ENCODE assay signal across 9 cellular contexts in genomic region chr2:24926602-24927252, GRCh38. TPM values are rescaled to one million over a fixed set of nuclear protein-coding genes. Genes with fewer than 3 reads are reported as not detected.
DNase-seq lines count a peak whose midpoint lies in the region; ATAC-seq and TF ChIP-seq lines count a peak whose summit lies in the region.
"Had no signal": no experiment of that assay in that cellular context is flagged by ENCODE, and none has a peak within 500 bp of the region (broad histone marks: within the 10 kb centered on the region; RNA-seq: fewer than 3 reads in every experiment).

No MANE protein-coding gene starts in this region.

- intact Hi-C loops in activated naive CD4-positive, alpha-beta T cell treated with anti-CD3 and anti-CD28 coated beads for 36 hours (cut with micrococcal nuclease), result loop anchor here (10.0 kb wide), 1 partner anchor 352 kb away; no protein-coding TSS in a partner anchor
- intact Hi-C loops in spleen (cut with DNase I; ENCODE audit: low total_unique reads), result no loop called here

- H3K9me3 ChIP-seq in GM23248 (ENCODE audit: low read depth) (no peaks in the 10 kb centered on the region), spleen (no peaks in the 10 kb centered on the region)

- DNase-seq in GM23248 (peak; percentile 79), hepatic stellate cell (ENCODE audit: low spot score) (peak; percentile 57), spleen (peak; percentile 81), T1000 (lab: John Stamatoyannopoulos, UW) (no peak), NCI-H1092 treated with DMSO at 0.1 percent for 48 hours (lab: John Stamatoyannopoulos, UW) (no peak), glomerular visceral epithelial cell (ENCODE audit: extremely low spot score) (no peak)
- peak; percentile 84 for DNase-seq in activated naive CD4-positive, alpha-beta T cell treated with anti-CD3 and anti-CD28 coated beads for 36 hours

- no peaks in the 10 kb centered on the region for H3K36me3 Mint-ChIP-seq in activated naive CD4-positive, alpha-beta T cell treated with anti-CD3 and anti-CD28 coated beads for 36 hours (ENCODE audit: low read depth)
- H3K36me3 Mint-ChIP-seq: brain had no signal

- TF ChIP-seq POLR2A in spleen (IDR thresholded peaks at IDR 0.05), result no peak

- H3K27me3 ChIP-seq in GM23248 (replicated peaks; ENCODE audit: insufficient read depth), result no peaks in the 10 kb centered on the region
- H3K27me3 ChIP-seq in spleen (replicated peaks in 1 of 7), result peaks cover 0 to 11% (median 0%) of the 10 kb centered on the region in 7 donors

- H3K27ac ChIP-seq in GM23248 (no peak overlapping the region), spleen (peak overlapping the region in 4 of 8 donors; percentile 13 to 67 (median 52))

- peak overlapping the region; percentile 47 for H3K9ac ChIP-seq in GM23248

- H4K20me1 ChIP-seq in GM23248 (ENCODE audit: insufficient read depth), result no peaks in the 10 kb centered on the region

- H3K36me3 ChIP-seq in GM23248 (ENCODE audit: low read depth), result no peaks in the 10 kb centered on the region
- no peaks in the 10 kb centered on the region for H3K36me3 ChIP-seq in spleen

- no peaks in the 10 kb centered on the region for H3K9me2 ChIP-seq in GM23248 (ENCODE audit: insufficient read depth)

- peak overlapping the region; percentile 62 for H3K27ac Mint-ChIP-seq in activated naive CD4-positive, alpha-beta T cell treated with anti-CD3 and anti-CD28 coated beads for 36 hours

- peaks cover 6% of the 10 kb centered on the region for H3K4me1 Mint-ChIP-seq in activated naive CD4-positive, alpha-beta T cell treated with anti-CD3 and anti-CD28 coated beads for 36 hours (ENCODE audit: low read depth)

- H3K4me3 ChIP-seq in GM23248 (peak overlapping the region; percentile 20; the same call in 1 of the 2 replicates), spleen (peak overlapping the region in 5 of 8 donors; percentile 7 to 56 (median 19))

- 9 to 15% methylated on average over 28 to 33 of the region's 33 CpGs for WGBS in GM23248 (ENCODE audit: low coverage in 1 of 2, low lambda C conversion rate in 2 of 2, missing lambda C conversion rate in 2 of 2), 2 experiments
- WGBS in spleen, 5 donors, result 7 to 17% (median 14%) methylated on average over 20 to 33 of the region's 33 CpGs

- no peak for TF ChIP-seq CTCF in spleen (IDR thresholded peaks at IDR 0.05 in 8 of 11, conservative IDR thresholded peaks at IDR 0.05 in 3 of 11)

- no peak for ATAC-seq in GM18873 (IDR thresholded peaks at IDR 0.05; ENCODE audit: low FRiP score, unreplicated experiment)

- no peaks in the 10 kb centered on the region for H3K27me3 Mint-ChIP-seq in activated naive CD4-positive, alpha-beta T cell treated with anti-CD3 and anti-CD28 coated beads for 36 hours (ENCODE audit: low read depth)
- H3K27me3 Mint-ChIP-seq: brain had no signal

- H3F3A ChIP-seq in GM23248 (ENCODE audit: insufficient read depth), result no peaks in the 10 kb centered on the region

- in situ Hi-C loops in GM23248 (cut with MboI), result no loop called here

- no peaks in the 10 kb centered on the region for H3K9me3 Mint-ChIP-seq in activated naive CD4-positive, alpha-beta T cell treated with anti-CD3 and anti-CD28 coated beads for 36 hours

- no peaks in the 10 kb centered on the region for H3K79me2 ChIP-seq in GM23248 (ENCODE audit: insufficient read depth)

- H3K4me1 ChIP-seq in GM23248 (ENCODE audit: insufficient read depth), result 0 out of 2 replicates have a peak, but pooled peaks cover 12% of the 10 kb centered on the region
- H3K4me1 ChIP-seq in spleen, result peaks cover 0 to 21% (median 14%) of the 10 kb centered on the region in 6 donors

- H3K4me3 Mint-ChIP-seq in activated naive CD4-positive, alpha-beta T cell treated with anti-CD3 and anti-CD28 coated beads for 36 hours, result no peak overlapping the region

- peak overlapping the region; percentile 89 for H2AFZ ChIP-seq in GM23248

- CTCF ChIA-PET in activated naive CD4-positive, alpha-beta T cell treated with anti-CD3 and anti-CD28 coated beads for 36 hours (lab: Charles Lee), result interaction anchor here (0.6 to 0.7 kb wide), 2 partner anchors 99 to 105 kb away, joined by 3 read pairs; no protein-coding TSS in a partner anchor

- H3K4me2 ChIP-seq in GM23248 (ENCODE audit: unreplicated experiment), result peak overlapping the region; percentile 58

RNA-seq across cellular contexts. Expression of gene ADCY3, which starts 6.7 kb away (rescaled TPM):
- 42.9 and 47.4 TPM in 2 replicates for total RNA-seq in GM23248 (2014; rRNA removed; shearing (Covaris generic))
- polyA plus RNA-seq in GM23248 (2016; fragmentation: Nextera tagmentation; extraction: Ambion mirVana) (9.1 and 11.6 TPM in 2 replicates), spleen (10 to 100 TPM; 36.5 to 53.1 (median 42.4) TPM)
- 10 to 100 TPM; 44.8 to 49.9 TPM for total RNA-seq in activated naive CD4-positive, alpha-beta T cell treated with anti-CD3 and anti-CD28 coated beads for 36 hours
- total RNA-seq in spleen, result 10 to 100 TPM; 39.6 to 61.5 (median 58.2) TPM

RNA-seq across cellular contexts. Expression of gene DNAJC27, which starts 45.0 kb away (rescaled TPM):
- total RNA-seq in GM23248 (2014; rRNA removed; shearing (Covaris generic)), result 0.76 and 1.3 TPM in 2 replicates
- 2.2 and 2.9 TPM in 2 replicates for polyA plus RNA-seq in GM23248 (2016; fragmentation: Nextera tagmentation; extraction: Ambion mirVana)
- 1 to 10 TPM; 5.3 to 6.0 TPM for total RNA-seq in activated naive CD4-positive, alpha-beta T cell treated with anti-CD3 and anti-CD28 coated beads for 36 hours
- total RNA-seq in spleen, result 10 to 100 TPM in 1 of 7 donors, 1 to 10 TPM in 6; 4.6 to 10.5 (median 8.0) TPM
- 1 to 10 TPM; 1.7 to 3.0 (median 2.2) TPM for polyA plus RNA-seq in spleen

Comparison
In these comparisons a context has a peak if more than half of its experiments do, and no peak if none do; other contexts are left out.
1. DNase-seq: peak in GM23248 (single experiment), activated naive CD4-positive, alpha-beta T cell treated with anti-CD3 and anti-CD28 coated beads for 36 hours (single experiment), hepatic stellate cell (single experiment) and spleen (single experiment); none in T1000 (single experiment), NCI-H1092 treated with DMSO at 0.1 percent for 48 hours (single experiment) and glomerular visceral epithelial cell (single experiment).